25 cellular contexts compared by ENCODE assay signal in genomic region chr2:68235090-68235489, GRCh38. TPM values are rescaled to one million over a fixed set of nuclear protein-coding genes. Genes with fewer than 3 reads are reported as not detected.
DNase-seq lines count a peak whose midpoint lies in the region; ATAC-seq and TF ChIP-seq lines count a peak whose summit lies in the region.
"Had no signal": no experiment of that assay in that cellular context is flagged by ENCODE, and none has a peak within 500 bp of the region (broad histone marks: within the 10 kb centered on the region; RNA-seq: fewer than 3 reads in every experiment).

No MANE protein-coding gene starts in this region.

- ATAC-seq in natural killer cell (no peak), T-helper 17 cell (no peak), HG03039 (IDR thresholded peaks at IDR 0.05; ENCODE audit: unreplicated experiment) (no peak)
- ATAC-seq in natural killer cell treated with Interleukin-12 subunit alpha and Interleukin-12 subunit beta and Interleukin-15 and Interleukin-18, amount 100 ng/mL, for 72 hours = no peak
- ATAC-seq: A549, GM12878, HCT116, PC-3 had no signal

- intact Hi-C loops in natural killer cell (cut with micrococcal nuclease) = no loop called here

- H3K4me1 Mint-ChIP-seq in natural killer cell (peaks cover 78 to 89% of the 10 kb centered on the region in 2 donors), T-helper 17 cell (peaks cover 64% of the 10 kb centered on the region)
- H3K4me1 Mint-ChIP-seq in natural killer cell treated with Interleukin-12 subunit alpha and Interleukin-12 subunit beta and Interleukin-15 and Interleukin-18, amount 100 ng/mL, for 72 hours (ENCODE audit: low read depth in 2 of 2) = peaks cover 52 to 83% of the 10 kb centered on the region in 2 donors

- DNase-seq in natural killer cell (no peak), NCI-H1048 (lab: John Stamatoyannopoulos, UW) (peak; percentile 52), T-helper 17 cell (no peak), inferior parietal cortex (ENCODE audit: extremely low spot score) (no peak), dermis blood vessel endothelial cell (no peak)
- DNase-seq in natural killer cell treated with Interleukin-12 subunit alpha and Interleukin-12 subunit beta and Interleukin-15 and Interleukin-18, amount 100 ng/mL, for 72 hours (ENCODE audit: low spot score) = no peak
- DNase-seq: AML-193; C1 segment of cervical spinal cord; CD8-positive, alpha-beta memory T cell; DMS 273 treated with DMSO at 0.1 percent for 48 hours; DMS79; EL; GDM1; KBM-7; MG63; NCI-H2029; NCI-H510A; NCI-H774; PC-3; SJCRH30; T-helper 1 cell had no signal

- H3K36me3 Mint-ChIP-seq in natural killer cell = no peaks in the 10 kb centered on the region
- no peaks in the 10 kb centered on the region for H3K36me3 Mint-ChIP-seq in natural killer cell treated with Interleukin-12 subunit alpha and Interleukin-12 subunit beta and Interleukin-15 and Interleukin-18, amount 100 ng/mL, for 72 hours
- peaks cover under 1% of the 10 kb centered on the region for H3K36me3 Mint-ChIP-seq in T-helper 17 cell (ENCODE audit: low read depth)

- H3K9me3 Mint-ChIP-seq in natural killer cell = no peaks in the 10 kb centered on the region
- H3K9me3 Mint-ChIP-seq in natural killer cell treated with Interleukin-12 subunit alpha and Interleukin-12 subunit beta and Interleukin-15 and Interleukin-18, amount 100 ng/mL, for 72 hours = no peaks in the 10 kb centered on the region
- H3K9me3 Mint-ChIP-seq: CD8-positive, alpha-beta memory T cell had no signal

- H3K9me3 ChIP-seq in T-helper 17 cell (ENCODE audit: control insufficient read depth, low read length, poor library complexity, severe bottlenecking) = no peaks in the 10 kb centered on the region
- H3K9me3 ChIP-seq: A549, MG63, SJCRH30 had no signal

- TF ChIP-seq CTCF in natural killer cell (IDR thresholded peaks at IDR 0.05) = no peak

- H3K4me3 Mint-ChIP-seq in natural killer cell = no peak overlapping the region
- no peak overlapping the region for H3K4me3 Mint-ChIP-seq in natural killer cell treated with Interleukin-12 subunit alpha and Interleukin-12 subunit beta and Interleukin-15 and Interleukin-18, amount 100 ng/mL, for 72 hours
- H3K4me3 Mint-ChIP-seq in T-helper 17 cell = no peak overlapping the region

- H3K27me3 Mint-ChIP-seq in natural killer cell (ENCODE audit: low read depth in 2 of 2) = no peaks in the 10 kb centered on the region
- H3K27me3 Mint-ChIP-seq in natural killer cell treated with Interleukin-12 subunit alpha and Interleukin-12 subunit beta and Interleukin-15 and Interleukin-18, amount 100 ng/mL, for 72 hours = no peaks in the 10 kb centered on the region
- no peaks in the 10 kb centered on the region for H3K27me3 Mint-ChIP-seq in T-helper 17 cell
- H3K27me3 Mint-ChIP-seq: CD8-positive, alpha-beta memory T cell had no signal

- H3K27ac Mint-ChIP-seq in natural killer cell (peak overlapping the region; percentile 49 to 74), T-helper 17 cell (peak overlapping the region; percentile 14)
- no peak overlapping the region for H3K27ac Mint-ChIP-seq in natural killer cell treated with Interleukin-12 subunit alpha and Interleukin-12 subunit beta and Interleukin-15 and Interleukin-18, amount 100 ng/mL, for 72 hours

RNA-seq across cellular contexts. Expression of gene PPP3R1, which starts 17.2 kb away (rescaled TPM):
- 10 to 100 TPM; 77.8 to 86.2 (median 79.9) TPM for total RNA-seq in natural killer cell
- 10 to 100 TPM; 85.9 to 90.7 TPM for total RNA-seq in natural killer cell treated with Interleukin-12 subunit alpha and Interleukin-12 subunit beta and Interleukin-15 and Interleukin-18, amount 100 ng/mL, for 72 hours
- 10 to 100 TPM; 60.3 to 83.9 TPM for total RNA-seq in T-helper 17 cell
- 19.4 and 46.8 TPM in 2 replicates for total RNA-seq in dermis blood vessel endothelial cell

Comparison
In these comparisons a context has a peak if more than half of its experiments do, and no peak if none do; other contexts are left out.
1. H3K27ac Mint-ChIP-seq: peak in natural killer cell (2 of 2) and T-helper 17 cell (single experiment); none in natural killer cell treated with Interleukin-12 subunit alpha and Interleukin-12 subunit beta and Interleukin-15 and Interleukin-18, amount 100 ng/mL, for 72 hours (0 of 2).